In the genomic region with DNA sequence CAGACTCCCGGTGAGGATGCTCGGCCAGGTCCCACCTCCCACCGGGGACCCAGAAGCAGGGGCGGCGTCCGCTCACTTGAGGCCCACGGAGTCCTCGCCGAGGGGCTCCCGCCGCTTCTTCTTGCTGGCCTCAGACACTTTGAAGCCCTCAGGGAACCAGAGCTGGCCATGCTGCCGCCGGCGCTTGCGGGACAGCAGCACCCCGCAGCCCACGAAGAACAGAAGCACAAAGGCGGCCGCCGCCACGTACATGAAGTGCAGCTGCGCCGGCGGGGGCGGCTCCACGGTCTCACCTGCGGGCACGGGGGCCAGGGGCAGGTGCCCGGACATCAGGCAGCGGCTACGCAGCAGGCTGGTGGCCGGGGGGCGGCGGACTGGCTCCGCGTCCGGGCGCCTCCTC, we compare ENCODE assay signal across 29 cellular contexts.
"Had no signal": no experiment of that assay in that cellular context is flagged by ENCODE, and none has a peak within 500 bp of the region (broad histone marks: within the 10 kb centered on the region; RNA-seq: fewer than 3 reads in every experiment).

No MANE protein-coding gene starts in this region.

- H3K27ac ChIP-seq: stomach, suprapubic skin, testis, thoracic aorta, thyroid gland, tibial artery, transverse colon, upper lobe of left lung, upper lobe of right lung, uterus, vagina had no signal

- FAIRE-seq: urothelium cell line had no signal

- ATAC-seq: stimulated activated effector memory CD8-positive, alpha-beta T cell treated with anti-CD3 and anti-CD28 coated beads, Interleukin-12 subunit alpha, Interleukin-12 subunit beta, amount 100 ng/mL, for 72 hours; stimulated activated memory B cell treated with anti-CD40 and anti-IgM and Interleukin-4, amounts not matched to agents 10 μg/mL and 1 μg/mL and 100 μg/mL, for 72 hours; stimulated activated naive B cell treated with anti-CD40 and anti-IgM and Interleukin-4, amounts not matched to agents 10 μg/mL and 1 μg/mL and 100 μg/mL, for 72 hours; stimulated activated naive CD8-positive, alpha-beta T cell treated with anti-CD3 and anti-CD28 coated beads, Interleukin-15, amount 100 ng/mL, for 72 hours; stimulated activated naive CD8-positive, alpha-beta T cell treated with anti-CD3 and anti-CD28 coated beads, Interleukin-15, Interleukin-2, amounts not matched to agents 100 U/mL and 50 U/mL, for 24 hours; upper lobe of right lung had no signal

- H3K4me1 ChIP-seq: stomach, suprapubic skin, testis, thyroid gland, tibial artery, transverse colon, upper lobe of right lung, uterus, vagina had no signal

- H3K27ac Mint-ChIP-seq: stimulated activated effector memory CD8-positive, alpha-beta T cell treated with anti-CD3 and anti-CD28 coated beads, Interleukin-12 subunit alpha, Interleukin-12 subunit beta, amount 100 ng/mL, for 72 hours; stimulated activated memory B cell treated with anti-CD40 and anti-IgM and Interleukin-4, amounts not matched to agents 10 μg/mL and 1 μg/mL and 100 μg/mL, for 72 hours; stimulated activated naive CD8-positive, alpha-beta T cell treated with anti-CD3 and anti-CD28 coated beads, Interleukin-15, Interleukin-2, amounts not matched to agents 100 ng/mL and 50 ng/mL, for 24 hours; type B pancreatic cell had no signal

- H3K27me3 ChIP-seq: stomach, suprapubic skin, testis, thyroid gland, tibial artery, tibial nerve, transverse colon, upper lobe of left lung, upper lobe of right lung, uterus, vagina had no signal

- DNase-seq: stimulated activated CD4-positive, alpha-beta T cell treated with anti-CD3 and anti-CD28 coated beads, Interleukin-2, amount 100 ng/mL, for 48 hours; stimulated activated CD4-positive, alpha-beta T cell treated with anti-CD3 and anti-CD28 coated beads, Interleukin-4, amount 100 ng/mL, for 1 hour; stimulated activated CD4-positive, alpha-beta T cell treated with anti-CD3 and anti-CD28 coated beads, Interleukin-4, amount 100 ng/mL, for 24 hours; stimulated activated CD4-positive, alpha-beta T cell treated with anti-CD3 and anti-CD28 coated beads, Interleukin-4, amount 100 ng/mL, for 4 hours; stimulated activated CD8-positive, alpha-beta memory T cell treated with anti-CD3 and anti-CD28 coated beads, Interleukin-4, amount 100 ng/mL, for 48 hours; stimulated activated naive B cell treated with anti-CD40 and anti-IgM and Interleukin-4, amounts not matched to agents 10 μg/mL and 1 μg/mL and 100 μg/mL, for 72 hours; stimulated activated naive CD4-positive, alpha-beta T cell; stimulated activated naive CD4-positive, alpha-beta T cell treated with Interleukin-2 at 50 U/mL for 16 hours; stimulated activated naive CD8-positive, alpha-beta T cell treated with anti-CD3 and anti-CD28 coated beads, Interleukin-15, amount 100 ng/mL, for 72 hours; stimulated activated naive CD8-positive, alpha-beta T cell treated with anti-CD3 and anti-CD28 coated beads, Interleukin-15, Interleukin-2, amounts not matched to agents 100 U/mL and 50 U/mL, for 24 hours; stomach; substantia nigra; testis; thyroid gland; tibial artery; transverse colon; trophoblast cell; upper lobe of right lung; uterus had no signal

- H3K36me3 ChIP-seq: uterus had no signal

- H3K9me3 ChIP-seq: stomach, suprapubic skin, testis, thoracic aorta, thyroid gland, tibial artery, tibial nerve, transverse colon, upper lobe of left lung, upper lobe of right lung, uterus, vagina had no signal

- H3K4me3 Mint-ChIP-seq: stimulated activated effector memory CD8-positive, alpha-beta T cell treated with anti-CD3 and anti-CD28 coated beads, Interleukin-12 subunit alpha, Interleukin-12 subunit beta, amount 100 ng/mL, for 72 hours; stimulated activated memory B cell treated with anti-CD40 and anti-IgM and Interleukin-4, amounts not matched to agents 10 μg/mL and 1 μg/mL and 100 μg/mL, for 72 hours; stimulated activated naive B cell treated with anti-CD40 and anti-IgM and Interleukin-4, amounts not matched to agents 10 μg/mL and 1 μg/mL and 100 μg/mL, for 72 hours; stimulated activated naive CD8-positive, alpha-beta T cell treated with anti-CD3 and anti-CD28 coated beads, Interleukin-15, amount 100 ng/mL, for 72 hours; stimulated activated naive CD8-positive, alpha-beta T cell treated with anti-CD3 and anti-CD28 coated beads, Interleukin-15, Interleukin-2, amounts not matched to agents 100 ng/mL and 50 ng/mL, for 24 hours; type B pancreatic cell had no signal

- H3K4me3 ChIP-seq: stomach, suprapubic skin, testis, thoracic aorta, thyroid gland, tibial artery, tibial nerve, transverse colon, upper lobe of left lung, upper lobe of right lung, uterus, vagina had no signal

- H3K9me3 Mint-ChIP-seq: stimulated activated effector memory CD8-positive, alpha-beta T cell treated with anti-CD3 and anti-CD28 coated beads, Interleukin-12 subunit alpha, Interleukin-12 subunit beta, amount 100 ng/mL, for 72 hours; stimulated activated memory B cell treated with anti-CD40 and anti-IgM and Interleukin-4, amounts not matched to agents 10 μg/mL and 1 μg/mL and 100 μg/mL, for 72 hours; stimulated activated naive B cell treated with anti-CD40 and anti-IgM and Interleukin-4, amounts not matched to agents 10 μg/mL and 1 μg/mL and 100 μg/mL, for 72 hours; stimulated activated naive CD8-positive, alpha-beta T cell treated with anti-CD3 and anti-CD28 coated beads, Interleukin-15, amount 100 ng/mL, for 72 hours; stimulated activated naive CD8-positive, alpha-beta T cell treated with anti-CD3 and anti-CD28 coated beads, Interleukin-15, Interleukin-2, amounts not matched to agents 100 ng/mL and 50 ng/mL, for 24 hours; type B pancreatic cell had no signal

- H3K27me3 Mint-ChIP-seq: stimulated activated memory B cell treated with anti-CD40 and anti-IgM and Interleukin-4, amounts not matched to agents 10 μg/mL and 1 μg/mL and 100 μg/mL, for 72 hours; stimulated activated naive B cell treated with anti-CD40 and anti-IgM and Interleukin-4, amounts not matched to agents 10 μg/mL and 1 μg/mL and 100 μg/mL, for 72 hours; stimulated activated naive CD8-positive, alpha-beta T cell treated with anti-CD3 and anti-CD28 coated beads, Interleukin-15, amount 100 ng/mL, for 72 hours; stimulated activated naive CD8-positive, alpha-beta T cell treated with anti-CD3 and anti-CD28 coated beads, Interleukin-15, Interleukin-2, amounts not matched to agents 100 ng/mL and 50 ng/mL, for 24 hours; type B pancreatic cell had no signal

- H3K4me1 Mint-ChIP-seq: stimulated activated effector memory CD8-positive, alpha-beta T cell treated with anti-CD3 and anti-CD28 coated beads, Interleukin-12 subunit alpha, Interleukin-12 subunit beta, amount 100 ng/mL, for 72 hours; stimulated activated memory B cell treated with anti-CD40 and anti-IgM and Interleukin-4, amounts not matched to agents 10 μg/mL and 1 μg/mL and 100 μg/mL, for 72 hours; stimulated activated naive B cell treated with anti-CD40 and anti-IgM and Interleukin-4, amounts not matched to agents 10 μg/mL and 1 μg/mL and 100 μg/mL, for 72 hours; stimulated activated naive CD8-positive, alpha-beta T cell treated with anti-CD3 and anti-CD28 coated beads, Interleukin-15, amount 100 ng/mL, for 72 hours had no signal
